8 cellular contexts compared by ENCODE assay signal in the genomic region with DNA sequence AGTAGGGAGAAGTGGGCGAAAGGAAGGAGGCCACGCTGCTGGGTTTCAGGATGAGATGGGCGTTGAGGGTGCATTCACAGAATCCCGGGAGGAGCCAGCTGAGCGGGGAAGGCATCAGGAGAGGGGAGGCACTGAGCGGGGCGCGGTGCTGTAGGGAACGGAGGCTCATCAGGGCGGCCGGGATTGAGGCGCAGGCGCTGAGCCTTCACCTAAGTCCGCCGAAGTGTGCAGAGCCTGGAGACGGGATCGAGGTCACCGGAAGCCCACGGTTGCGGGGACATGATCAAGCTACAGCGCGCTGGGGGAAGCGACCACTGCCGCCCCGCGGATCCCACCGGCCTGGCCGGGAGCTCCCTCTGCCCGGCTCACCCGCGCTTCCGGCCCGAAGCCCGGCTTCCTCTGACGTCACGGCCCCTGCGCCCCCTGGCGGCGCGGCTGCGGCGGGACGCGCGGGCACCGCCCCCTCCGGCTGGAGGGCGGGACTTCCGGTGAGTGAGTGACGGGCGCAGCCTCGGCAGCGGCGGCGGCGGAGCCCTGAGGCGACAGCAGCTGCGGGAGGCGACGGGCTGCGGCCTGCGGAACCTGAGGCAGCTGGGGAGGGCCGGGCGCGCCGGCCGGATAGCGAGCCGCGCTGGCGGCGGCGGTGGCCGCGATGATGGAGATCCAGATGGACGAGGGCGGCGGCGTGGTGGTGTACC. TPM values are rescaled to one million over a fixed set of nuclear protein-coding genes. Genes with fewer than 3 reads are reported as not detected.
DNase-seq lines count a peak whose midpoint lies in the region; ATAC-seq and TF ChIP-seq lines count a peak whose summit lies in the region.

A gene with protein sequence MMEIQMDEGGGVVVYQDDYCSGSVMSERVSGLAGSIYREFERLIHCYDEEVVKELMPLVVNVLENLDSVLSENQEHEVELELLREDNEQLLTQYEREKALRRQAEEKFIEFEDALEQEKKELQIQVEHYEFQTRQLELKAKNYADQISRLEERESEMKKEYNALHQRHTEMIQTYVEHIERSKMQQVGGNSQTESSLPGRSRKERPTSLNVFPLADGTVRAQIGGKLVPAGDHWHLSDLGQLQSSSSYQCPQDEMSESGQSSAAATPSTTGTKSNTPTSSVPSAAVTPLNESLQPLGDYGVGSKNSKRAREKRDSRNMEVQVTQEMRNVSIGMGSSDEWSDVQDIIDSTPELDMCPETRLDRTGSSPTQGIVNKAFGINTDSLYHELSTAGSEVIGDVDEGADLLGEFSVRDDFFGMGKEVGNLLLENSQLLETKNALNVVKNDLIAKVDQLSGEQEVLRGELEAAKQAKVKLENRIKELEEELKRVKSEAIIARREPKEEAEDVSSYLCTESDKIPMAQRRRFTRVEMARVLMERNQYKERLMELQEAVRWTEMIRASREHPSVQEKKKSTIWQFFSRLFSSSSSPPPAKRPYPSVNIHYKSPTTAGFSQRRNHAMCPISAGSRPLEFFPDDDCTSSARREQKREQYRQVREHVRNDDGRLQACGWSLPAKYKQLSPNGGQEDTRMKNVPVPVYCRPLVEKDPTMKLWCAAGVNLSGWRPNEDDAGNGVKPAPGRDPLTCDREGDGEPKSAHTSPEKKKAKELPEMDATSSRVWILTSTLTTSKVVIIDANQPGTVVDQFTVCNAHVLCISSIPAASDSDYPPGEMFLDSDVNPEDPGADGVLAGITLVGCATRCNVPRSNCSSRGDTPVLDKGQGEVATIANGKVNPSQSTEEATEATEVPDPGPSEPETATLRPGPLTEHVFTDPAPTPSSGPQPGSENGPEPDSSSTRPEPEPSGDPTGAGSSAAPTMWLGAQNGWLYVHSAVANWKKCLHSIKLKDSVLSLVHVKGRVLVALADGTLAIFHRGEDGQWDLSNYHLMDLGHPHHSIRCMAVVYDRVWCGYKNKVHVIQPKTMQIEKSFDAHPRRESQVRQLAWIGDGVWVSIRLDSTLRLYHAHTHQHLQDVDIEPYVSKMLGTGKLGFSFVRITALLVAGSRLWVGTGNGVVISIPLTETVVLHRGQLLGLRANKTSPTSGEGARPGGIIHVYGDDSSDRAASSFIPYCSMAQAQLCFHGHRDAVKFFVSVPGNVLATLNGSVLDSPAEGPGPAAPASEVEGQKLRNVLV (N-terminal part only) (plus strand): TSS at position 508 of the 698 bp plus-strand sequence. CDS start 145 bp downstream, at position 653.

- no peaks in the 10 kb centered on the region for H3K27me3 ChIP-seq in CD4-positive, alpha-beta memory T cell (ENCODE audit: insufficient read depth, low read length)
- no peaks in the 10 kb centered on the region for H3K27me3 ChIP-seq in ectodermal cell (ENCODE audit: control insufficient read depth, insufficient read depth, low read length, poor library complexity, severe bottlenecking)

- WGBS in ectodermal cell, 2 experiments, result 0% methylated on average over 79 of the region's 79 CpGs

- H3K27ac ChIP-seq in CD4-positive, alpha-beta memory T cell (ENCODE audit: low read depth, low read length), result peak within 1 kb of the TSS; percentile 88
- H3K27ac ChIP-seq in ectodermal cell (ENCODE audit: insufficient read depth, low read depth, low read length, poor library complexity, severe bottlenecking), result peak within 1 kb of the TSS; percentile 94

- H3K4me1 ChIP-seq in CD4-positive, alpha-beta memory T cell (ENCODE audit: insufficient read depth, low read length), result peaks cover 40% of the 10 kb centered on the region
- no peaks in the 10 kb centered on the region for H3K4me1 ChIP-seq in ectodermal cell (ENCODE audit: control insufficient read depth, insufficient read depth, low read length)

- no peaks in the 10 kb centered on the region for H3K9me3 ChIP-seq in CD4-positive, alpha-beta memory T cell (ENCODE audit: control insufficient read depth in 1 of 2, low read length in 2 of 2)
- H3K9me3 ChIP-seq in ectodermal cell (ENCODE audit: control insufficient read depth, low read length), result no peaks in the 10 kb centered on the region

- H3K4me1 Mint-ChIP-seq in CD4-positive, alpha-beta memory T cell, result peaks cover 17 to 46% (median 29%) of the 10 kb centered on the region in 4 donors
- peaks cover 35% of the 10 kb centered on the region for H3K4me1 Mint-ChIP-seq in activated CD8-positive, alpha-beta T cell treated with anti-CD3 and anti-CD28 coated beads for 36 hours (ENCODE audit: low read depth)

- ATAC-seq in GM19438 (IDR thresholded peaks at IDR 0.05; ENCODE audit: low read depth, unreplicated experiment) (peak; percentile 76), HG03571 (IDR thresholded peaks at IDR 0.05; ENCODE audit: unreplicated experiment) (peak; percentile 73)
- ATAC-seq in activated CD8-positive, alpha-beta T cell treated with anti-CD3 and anti-CD28 coated beads for 36 hours, result peak; percentile 83

- H3K4me3 ChIP-seq in CD4-positive, alpha-beta memory T cell (ENCODE audit: low read length in 2 of 2), result peak within 1 kb of the TSS; percentile 81 to 99
- H3K4me3 ChIP-seq in ectodermal cell (ENCODE audit: insufficient read depth, low read depth, low read length), result peak within 1 kb of the TSS; percentile 98

- H3K27ac Mint-ChIP-seq in CD4-positive, alpha-beta memory T cell, result peak within 1 kb of the TSS; percentile 95 to 100 (median 99)
- peak within 1 kb of the TSS; percentile 98 for H3K27ac Mint-ChIP-seq in activated CD8-positive, alpha-beta T cell treated with anti-CD3 and anti-CD28 coated beads for 36 hours

- H3K36me3 ChIP-seq in CD4-positive, alpha-beta memory T cell (ENCODE audit: insufficient read depth, low read length), result no peaks in the 10 kb centered on the region
- peaks cover 14% of the 10 kb centered on the region for H3K36me3 ChIP-seq in ectodermal cell (ENCODE audit: control insufficient read depth, insufficient read depth, low read length)

- H3K36me3 Mint-ChIP-seq in CD4-positive, alpha-beta memory T cell, result peaks cover 11 to 22% of the 10 kb centered on the region in 2 donors
- H3K36me3 Mint-ChIP-seq in activated CD8-positive, alpha-beta T cell treated with anti-CD3 and anti-CD28 coated beads for 36 hours (ENCODE audit: low read depth), result peaks cover 14% of the 10 kb centered on the region

- CTCF ChIA-PET in CD4-positive, alpha-beta memory T cell (lab: Charles Lee; ENCODE audit: partially characterized antibody), result interaction anchor here (0.6 to 2.1 kb wide), 21 partner anchors 8 to 401 kb away, joined by 3 to 23 read pairs (median 3); partner anchors contain the start of genes CRAMP1, IFT140, JPT2 and NUBP2
- CTCF ChIA-PET in activated CD8-positive, alpha-beta T cell treated with anti-CD3 and anti-CD28 coated beads for 36 hours (lab: Charles Lee), result interaction anchor here (0.6 to 2.2 kb wide), 33 partner anchors 8 to 492 kb away, joined by 3 to 20 read pairs (median 4); partner anchors contain the start of genes EME2, FAHD1, JPT2 and MRPS34

- intact Hi-C loops in CD4-positive, alpha-beta memory T cell (cut with micrococcal nuclease), result loop anchor here (1.0 to 10.0 kb wide), 8 partner anchors 28 to 285 kb away; partner anchors contain the start of genes CRAMP1, FAHD1, HAGH and IFT140
- intact Hi-C loops in activated CD8-positive, alpha-beta T cell treated with anti-CD3 and anti-CD28 coated beads for 36 hours (cut with micrococcal nuclease), result no loop called here

- POLR2A ChIA-PET in CD4-positive, alpha-beta memory T cell (lab: Charles Lee; ENCODE audit: partially characterized antibody), result interaction anchor here (0.6 to 4.3 kb wide), 32 partner anchors 8 to 1177 kb away, joined by 3 to 75 read pairs (median 4); partner anchors contain the start of genes CRAMP1, E4F1, EME2 and FAHD1
- POLR2A ChIA-PET in activated CD8-positive, alpha-beta T cell treated with anti-CD3 and anti-CD28 coated beads for 36 hours (lab: Charles Lee), result interaction anchor here (0.6 to 2.7 kb wide), 14 partner anchors 8 to 1215 kb away, joined by 3 to 14 read pairs (median 4); partner anchors contain the start of genes EME2, JPT2, MRPS34 and NME3

- peak within 1 kb of the TSS; percentile 90 to 100 (median 99) for H3K4me3 Mint-ChIP-seq in CD4-positive, alpha-beta memory T cell
- H3K4me3 Mint-ChIP-seq in activated CD8-positive, alpha-beta T cell treated with anti-CD3 and anti-CD28 coated beads for 36 hours, result peak within 1 kb of the TSS; percentile 96

- H3K9me3 Mint-ChIP-seq in CD4-positive, alpha-beta memory T cell, result no peaks in the 10 kb centered on the region
- no peaks in the 10 kb centered on the region for H3K9me3 Mint-ChIP-seq in activated CD8-positive, alpha-beta T cell treated with anti-CD3 and anti-CD28 coated beads for 36 hours

- H3K27me3 Mint-ChIP-seq in CD4-positive, alpha-beta memory T cell, result no peaks in the 10 kb centered on the region
- H3K27me3 Mint-ChIP-seq in activated CD8-positive, alpha-beta T cell treated with anti-CD3 and anti-CD28 coated beads for 36 hours, result no peaks in the 10 kb centered on the region

- peak; percentile 89 for TF ChIP-seq CTCF in activated CD8-positive, alpha-beta T cell treated with anti-CD3 and anti-CD28 coated beads for 36 hours (IDR thresholded peaks at IDR 0.05)

- peak; percentile 87 to 99 (median 95) for DNase-seq in CD4-positive, alpha-beta memory T cell
- peak; percentile 90 for DNase-seq in NCI-H82 (lab: John Stamatoyannopoulos, UW)
- DNase-seq in activated CD8-positive, alpha-beta T cell treated with anti-CD3 and anti-CD28 coated beads for 36 hours, result peak; percentile 88
- DNase-seq in lung microvascular endothelial cell (ENCODE audit: low read depth in 2 of 2), result peak; percentile 92 to 94
- peak; percentile 90 to 95 (median 90) for DNase-seq in stimulated activated CD4-positive, alpha-beta T cell treated with anti-CD3 and anti-CD28 coated beads, TNF-alpha, amount 100 ng/mL, for 4 hours (ENCODE audit: low read depth in 3 of 3)

RNA-seq across cellular contexts. Expression of the gene that starts here (rescaled TPM):
- total RNA-seq in CD4-positive, alpha-beta memory T cell, result 100 to 1,000 TPM; 238 to 248 TPM
- polyA plus RNA-seq in CD4-positive, alpha-beta memory T cell, result 1 to 10 TPM in 1 of 2 donors, under 1 TPM in 1; 0.86 to 4.6 TPM
- total RNA-seq in activated CD8-positive, alpha-beta T cell treated with anti-CD3 and anti-CD28 coated beads for 36 hours, result 10 to 100 TPM; 58.4 to 65.1 TPM
- polyA plus RNA-seq in ectodermal cell (2013, experiment 1 of 4), result 62.9 TPM
- polyA plus RNA-seq in ectodermal cell (2013, experiment 2 of 4), result 71.9 TPM
- polyA plus RNA-seq in ectodermal cell (2013, experiment 3 of 4), result 48.4 TPM
- polyA plus RNA-seq in ectodermal cell (2013, experiment 4 of 4), result 70.6 TPM
- 12.4 and 22.0 TPM in 2 replicates for total RNA-seq in lung microvascular endothelial cell

Comparison
In these comparisons a context has a peak if more than half of its experiments do, and no peak if none do; other contexts are left out.
1. Peak in every context shown above with its lines: DNase-seq, ATAC-seq, H3K4me3 ChIP-seq and H3K27ac ChIP-seq.